8 cellular contexts compared by ENCODE assay signal in the genomic region with DNA sequence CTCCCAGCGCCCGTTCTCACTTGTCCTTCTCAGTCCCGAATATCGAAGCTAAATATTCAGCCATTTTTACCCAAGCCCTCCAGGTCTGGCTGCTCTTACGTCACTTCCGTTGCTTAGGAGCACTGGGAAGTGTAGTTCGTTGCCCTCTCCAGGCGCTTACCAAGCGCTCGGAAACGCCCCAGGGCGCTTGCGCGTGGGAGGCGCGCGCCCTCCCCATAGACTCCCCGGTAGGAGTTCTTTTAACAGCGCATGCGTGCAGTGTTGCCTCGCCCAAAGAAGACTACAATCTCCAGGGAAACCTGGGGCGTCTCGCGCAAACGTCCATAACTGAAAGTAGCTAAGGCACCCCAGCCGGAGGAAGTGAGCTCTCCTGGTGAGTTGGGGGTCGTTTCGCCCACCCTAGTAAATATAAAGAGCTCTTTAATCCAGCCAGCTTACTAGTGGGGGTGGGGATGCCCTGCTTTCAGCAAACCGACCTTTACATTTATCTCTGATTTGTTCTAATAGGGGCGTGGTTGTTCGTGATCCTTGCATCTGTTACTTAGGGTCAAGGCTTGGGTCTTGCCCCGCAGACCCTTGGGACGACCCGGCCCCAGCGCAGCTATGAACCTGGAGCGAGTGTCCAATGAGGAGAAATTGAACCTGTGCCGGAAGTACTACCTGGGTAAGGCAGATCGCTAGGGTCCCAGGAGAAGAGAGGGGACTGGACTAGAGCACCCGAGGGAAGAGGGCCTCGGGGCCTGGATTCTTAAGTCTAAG. TPM values are rescaled to one million over a fixed set of nuclear protein-coding genes. Genes with fewer than 3 reads are reported as not detected.
DNase-seq lines count a peak whose midpoint lies in the region; ATAC-seq and TF ChIP-seq lines count a peak whose summit lies in the region.

A gene with protein sequence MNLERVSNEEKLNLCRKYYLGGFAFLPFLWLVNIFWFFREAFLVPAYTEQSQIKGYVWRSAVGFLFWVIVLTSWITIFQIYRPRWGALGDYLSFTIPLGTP (plus strand): TSS at position 324 of the 759 bp plus-strand sequence. CDS start 280 bp downstream, at position 604.
A gene with protein sequence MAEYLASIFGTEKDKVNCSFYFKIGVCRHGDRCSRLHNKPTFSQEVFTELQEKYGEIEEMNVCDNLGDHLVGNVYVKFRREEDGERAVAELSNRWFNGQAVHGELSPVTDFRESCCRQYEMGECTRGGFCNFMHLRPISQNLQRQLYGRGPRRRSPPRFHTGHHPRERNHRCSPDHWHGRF (minus strand): TSS at position 91 of the 759 bp plus-strand sequence. CDS start 27 bp downstream, at position 64.

- peaks cover 37% of the 10 kb centered on the region for H3K36me3 Mint-ChIP-seq in activated T-helper 17 cell treated with anti-CD3 and anti-CD28 coated beads, Interleukin-2, amount 50 U/mL, for 72 hours (ENCODE audit: low read depth)
- H3K36me3 Mint-ChIP-seq in naive B cell = peaks cover 0 to 8% of the 10 kb centered on the region in 2 donors
- peaks cover 49% of the 10 kb centered on the region for H3K36me3 Mint-ChIP-seq in stimulated activated effector memory CD8-positive, alpha-beta T cell treated with anti-CD3 and anti-CD28 coated beads, Interleukin-12 subunit alpha, Interleukin-12 subunit beta, amount 100 ng/mL, for 72 hours

- H3K4me1 Mint-ChIP-seq in activated T-helper 17 cell treated with anti-CD3 and anti-CD28 coated beads, Interleukin-2, amount 50 U/mL, for 72 hours = peaks cover 17% of the 10 kb centered on the region
- peaks cover 43 to 74% (median 64%) of the 10 kb centered on the region in 3 donors for H3K4me1 Mint-ChIP-seq in naive B cell
- H3K4me1 Mint-ChIP-seq in stimulated activated effector memory CD8-positive, alpha-beta T cell treated with anti-CD3 and anti-CD28 coated beads, Interleukin-12 subunit alpha, Interleukin-12 subunit beta, amount 100 ng/mL, for 72 hours = peaks cover 76% of the 10 kb centered on the region

- ATAC-seq in DND-41 (ENCODE audit: insufficient read depth, low read depth) (peak; percentile 55), RWPE2 (ENCODE audit: low read depth) (peak; percentile 52), naive B cell (ENCODE audit: low read depth in 2 of 2) (peak; percentile 52 to 57)
- ATAC-seq in activated T-helper 17 cell treated with anti-CD3 and anti-CD28 coated beads, Interleukin-2, amount 50 U/mL, for 72 hours (replicated peaks) = peak; percentile 66
- ATAC-seq in stimulated activated effector memory CD8-positive, alpha-beta T cell treated with anti-CD3 and anti-CD28 coated beads, Interleukin-12 subunit alpha, Interleukin-12 subunit beta, amount 100 ng/mL, for 72 hours = peak; percentile 73

- H3K79me2 ChIP-seq in DND-41 (ENCODE audit: insufficient read depth, low read length) = peaks cover 43% of the 10 kb centered on the region
- H3K79me2 ChIP-seq in Loucy (ENCODE audit: insufficient read depth, low read length) = peaks cover 22% of the 10 kb centered on the region
- H3K79me2 ChIP-seq in fibroblast of lung (ENCODE audit: control insufficient read depth, insufficient read depth, low read length) = peaks cover 24% of the 10 kb centered on the region

- H3K9ac ChIP-seq in DND-41 (ENCODE audit: low read depth, low read length) = peak within 1 kb of the TSS; percentile 94
- H3K9ac ChIP-seq in Loucy (ENCODE audit: low read depth, low read length, poor library complexity, severe bottlenecking) = peak within 1 kb of the TSS; percentile 92
- H3K9ac ChIP-seq in fibroblast of lung (ENCODE audit: insufficient read depth, low read length) = peak within 1 kb of the TSS; percentile 94

- H3K36me3 ChIP-seq in DND-41 (ENCODE audit: insufficient read depth, low read length) (peaks cover 11% of the 10 kb centered on the region), Loucy (ENCODE audit: insufficient read depth, low read length) (no peaks in the 10 kb centered on the region), RWPE2 (ENCODE audit: low read depth) (no peaks in the 10 kb centered on the region), fibroblast of lung (ENCODE audit: control insufficient read depth, insufficient read depth, low read length) (no peaks in the 10 kb centered on the region)

- H3F3A ChIP-seq in Loucy (ENCODE audit: low read depth) = no peaks in the 10 kb centered on the region

- H3K4me3 ChIP-seq in DND-41 (ENCODE audit: low read depth in 1 of 2, low read length in 2 of 2) (peak within 1 kb of the TSS; percentile 64 to 86), Loucy (ENCODE audit: low read length, poor library complexity, severe bottlenecking) (peak within 1 kb of the TSS; percentile 85), RWPE2 (ENCODE audit: severe bottlenecking) (peak within 1 kb of the TSS; percentile 70), fibroblast of lung (replicated peaks in 1 of 4; ENCODE audit: control extremely low read depth in 1 of 4, insufficient read depth in 1 of 4, low read depth in 3 of 4, low read length in 4 of 4) (peak within 1 kb of the TSS; percentile 72 to 91 (median 82))

- H3K27me3 ChIP-seq in DND-41 (ENCODE audit: insufficient read depth, low read length, poor library complexity) (no peaks in the 10 kb centered on the region), Loucy (ENCODE audit: insufficient read depth, low read length, poor library complexity, severe bottlenecking) (no peaks in the 10 kb centered on the region), RWPE2 (ENCODE audit: insufficient read depth, poor library complexity, severe bottlenecking) (no peaks in the 10 kb centered on the region), fibroblast of lung (ENCODE audit: control insufficient read depth, insufficient read depth, low read length) (no peaks in the 10 kb centered on the region)

- peak within 1 kb of the TSS; percentile 96 for H3K27ac Mint-ChIP-seq in activated T-helper 17 cell treated with anti-CD3 and anti-CD28 coated beads, Interleukin-2, amount 50 U/mL, for 72 hours
- peak within 1 kb of the TSS; percentile 98 to 100 (median 99) for H3K27ac Mint-ChIP-seq in naive B cell
- peak within 1 kb of the TSS; percentile 100 for H3K27ac Mint-ChIP-seq in stimulated activated effector memory CD8-positive, alpha-beta T cell treated with anti-CD3 and anti-CD28 coated beads, Interleukin-12 subunit alpha, Interleukin-12 subunit beta, amount 100 ng/mL, for 72 hours

- no peaks in the 10 kb centered on the region for H3K9me3 Mint-ChIP-seq in activated T-helper 17 cell treated with anti-CD3 and anti-CD28 coated beads, Interleukin-2, amount 50 U/mL, for 72 hours
- peaks cover 0 to 3% (median 0%) of the 10 kb centered on the region in 7 donors for H3K9me3 Mint-ChIP-seq in naive B cell
- no peaks in the 10 kb centered on the region for H3K9me3 Mint-ChIP-seq in stimulated activated effector memory CD8-positive, alpha-beta T cell treated with anti-CD3 and anti-CD28 coated beads, Interleukin-12 subunit alpha, Interleukin-12 subunit beta, amount 100 ng/mL, for 72 hours

- TF ChIP-seq CTCF in DND-41 (IDR thresholded peaks at IDR 0.05; ENCODE audit: borderline replicate concordance, extremely low read depth, low read length, poor library complexity, severe bottlenecking) (no peak), Loucy (conservative IDR thresholded peaks at IDR 0.05; ENCODE audit: low read length) (no peak), RWPE2 (IDR thresholded peaks at IDR 0.05; ENCODE audit: poor library complexity, severe bottlenecking) (no peak), fibroblast of lung (conservative IDR thresholded peaks at IDR 0.05 in 1 of 2, IDR thresholded peaks at IDR 0.05 in 1 of 2; ENCODE audit: low read depth in 1 of 2, low read length in 2 of 2) (no peak)

- H3K9me2 ChIP-seq in Loucy (replicated peaks; ENCODE audit: low read depth, low read length) = no peaks in the 10 kb centered on the region

- DNase-seq in DND-41 (peak; percentile 99), H4 (ENCODE audit: low spot score) (peak; percentile 100), RWPE2 (ENCODE audit: low spot score) (peak; percentile 95), fibroblast of lung (ENCODE audit: low read depth in 2 of 2) (peak; percentile 99 to 100), naive B cell (peak; percentile 97)
- DNase-seq in stimulated activated effector memory CD8-positive, alpha-beta T cell treated with anti-CD3 and anti-CD28 coated beads, Interleukin-12 subunit alpha, Interleukin-12 subunit beta, amount 100 ng/mL, for 72 hours (ENCODE audit: low spot score in 2 of 2) = peak; percentile 88 to 96

- peak within 1 kb of the TSS; percentile 85 for H2AFZ ChIP-seq in DND-41 (ENCODE audit: low read depth, low read length)
- H2AFZ ChIP-seq in Loucy (ENCODE audit: low read length) = peak within 1 kb of the TSS; percentile 69
- peak within 1 kb of the TSS; percentile 73 for H2AFZ ChIP-seq in fibroblast of lung (ENCODE audit: low read length)

- H3K9me3 ChIP-seq in DND-41 (ENCODE audit: insufficient read depth, low read length, severe bottlenecking) (no peaks in the 10 kb centered on the region), Loucy (ENCODE audit: insufficient read depth, low read depth, low read length) (no peaks in the 10 kb centered on the region), RWPE2 (ENCODE audit: severe bottlenecking) (no peaks in the 10 kb centered on the region), fibroblast of lung (ENCODE audit: control insufficient read depth, insufficient read depth, low read depth, low read length) (no peaks in the 10 kb centered on the region)

- no peaks in the 10 kb centered on the region for H3K27me3 Mint-ChIP-seq in activated T-helper 17 cell treated with anti-CD3 and anti-CD28 coated beads, Interleukin-2, amount 50 U/mL, for 72 hours
- no peaks in the 10 kb centered on the region for H3K27me3 Mint-ChIP-seq in naive B cell

- H3K4me2 ChIP-seq in DND-41 (ENCODE audit: insufficient read depth, low read length) = peak within 1 kb of the TSS; percentile 99
- H3K4me2 ChIP-seq in Loucy (ENCODE audit: low read depth, low read length, poor library complexity, severe bottlenecking) = peak within 1 kb of the TSS; percentile 93
- H3K4me2 ChIP-seq in fibroblast of lung (ENCODE audit: extremely low read depth, insufficient read depth, low read length) = peak within 1 kb of the TSS; percentile 89

- H3K4me3 Mint-ChIP-seq in activated T-helper 17 cell treated with anti-CD3 and anti-CD28 coated beads, Interleukin-2, amount 50 U/mL, for 72 hours = peak within 1 kb of the TSS; percentile 95
- peak within 1 kb of the TSS; percentile 85 to 100 (median 96) for H3K4me3 Mint-ChIP-seq in naive B cell
- H3K4me3 Mint-ChIP-seq in stimulated activated effector memory CD8-positive, alpha-beta T cell treated with anti-CD3 and anti-CD28 coated beads, Interleukin-12 subunit alpha, Interleukin-12 subunit beta, amount 100 ng/mL, for 72 hours = peak within 1 kb of the TSS; percentile 94

- H4K20me1 ChIP-seq in DND-41 (ENCODE audit: insufficient read depth, low read length) = 0 out of 2 replicates have a peak, but pooled peaks cover 3% of the 10 kb centered on the region
- H4K20me1 ChIP-seq in Loucy (ENCODE audit: insufficient read depth, low read length, poor library complexity, severe bottlenecking) = no peaks in the 10 kb centered on the region
- H4K20me1 ChIP-seq in fibroblast of lung (ENCODE audit: control insufficient read depth, extremely low read depth, insufficient read depth, low read length) = no peaks in the 10 kb centered on the region

- peak within 1 kb of the TSS; percentile 97 for H3K27ac ChIP-seq in DND-41 (ENCODE audit: low read length)
- peak within 1 kb of the TSS; percentile 82 for H3K27ac ChIP-seq in RWPE2 (ENCODE audit: poor library complexity, severe bottlenecking)
- H3K27ac ChIP-seq in fibroblast of lung (ENCODE audit: insufficient read depth, low read length) = peak within 1 kb of the TSS; percentile 95

- peaks cover 76% of the 10 kb centered on the region for H3K4me1 ChIP-seq in DND-41 (ENCODE audit: insufficient read depth, low read length)
- H3K4me1 ChIP-seq in Loucy (ENCODE audit: insufficient read depth, low read length, poor library complexity, severe bottlenecking) = peaks cover 30% of the 10 kb centered on the region
- no peaks in the 10 kb centered on the region for H3K4me1 ChIP-seq in RWPE2 (ENCODE audit: insufficient read depth, poor library complexity, severe bottlenecking)
- peaks cover 8% of the 10 kb centered on the region for H3K4me1 ChIP-seq in fibroblast of lung (ENCODE audit: control insufficient read depth, extremely low read depth, insufficient read depth, low read length)

RNA-seq across cellular contexts. Expression of the first gene that starts in this region (rescaled TPM):
- total RNA-seq in H4 (2014; rRNA removed; shearing (Covaris generic)) = 91.4 and 100 TPM in 2 replicates
- total RNA-seq in activated T-helper 17 cell treated with anti-CD3 and anti-CD28 coated beads, Interleukin-2, amount 50 U/mL, for 72 hours = 10 to 100 TPM; 34.0 to 51.2 TPM
- 15.7 and 16.0 TPM in 2 replicates for total RNA-seq in fibroblast of lung
- polyA plus RNA-seq in fibroblast of lung (31.4 and 35.5 TPM in 2 replicates), naive B cell (ENCODE audit: low read depth in 6 of 6) (100 to 1,000 TPM in 2 of 6 donors, 10 to 100 TPM in 4; 82.4 to 105 (median 94.3) TPM)
- 51.7 and 65.5 TPM in 2 replicates for polyA plus RNA-seq in fibroblast of lung (2012)
- polyA minus RNA-seq in fibroblast of lung (ENCODE audit: low replicate concordance) = 49.0 and 51.5 TPM in 2 replicates

RNA-seq across cellular contexts. Expression of the second gene that starts in this region (rescaled TPM):
- total RNA-seq in H4 (2014; rRNA removed; shearing (Covaris generic)) = 25.2 and 27.5 TPM in 2 replicates
- total RNA-seq in activated T-helper 17 cell treated with anti-CD3 and anti-CD28 coated beads, Interleukin-2, amount 50 U/mL, for 72 hours = 10 to 100 TPM; 17.8 to 21.6 TPM
- total RNA-seq in fibroblast of lung = 5.9 and 9.1 TPM in 2 replicates
- polyA plus RNA-seq in fibroblast of lung = 11.9 and 13.8 TPM in 2 replicates
- 11.6 and 13.2 TPM in 2 replicates for polyA plus RNA-seq in fibroblast of lung (2012)
- 6.2 and 9.7 TPM in 2 replicates for polyA minus RNA-seq in fibroblast of lung (ENCODE audit: low replicate concordance)
- 10 to 100 TPM; 26.1 to 41.0 (median 32.5) TPM for polyA plus RNA-seq in naive B cell (ENCODE audit: low read depth in 6 of 6)

Comparison
In these comparisons a context has a peak if more than half of its experiments do, and no peak if none do; other contexts are left out.
1. Peak in every context shown above with its lines: DNase-seq, ATAC-seq, H3K4me3 ChIP-seq and H3K27ac ChIP-seq.